ENCODE assay signal across 13 cellular contexts in the genomic region with DNA sequence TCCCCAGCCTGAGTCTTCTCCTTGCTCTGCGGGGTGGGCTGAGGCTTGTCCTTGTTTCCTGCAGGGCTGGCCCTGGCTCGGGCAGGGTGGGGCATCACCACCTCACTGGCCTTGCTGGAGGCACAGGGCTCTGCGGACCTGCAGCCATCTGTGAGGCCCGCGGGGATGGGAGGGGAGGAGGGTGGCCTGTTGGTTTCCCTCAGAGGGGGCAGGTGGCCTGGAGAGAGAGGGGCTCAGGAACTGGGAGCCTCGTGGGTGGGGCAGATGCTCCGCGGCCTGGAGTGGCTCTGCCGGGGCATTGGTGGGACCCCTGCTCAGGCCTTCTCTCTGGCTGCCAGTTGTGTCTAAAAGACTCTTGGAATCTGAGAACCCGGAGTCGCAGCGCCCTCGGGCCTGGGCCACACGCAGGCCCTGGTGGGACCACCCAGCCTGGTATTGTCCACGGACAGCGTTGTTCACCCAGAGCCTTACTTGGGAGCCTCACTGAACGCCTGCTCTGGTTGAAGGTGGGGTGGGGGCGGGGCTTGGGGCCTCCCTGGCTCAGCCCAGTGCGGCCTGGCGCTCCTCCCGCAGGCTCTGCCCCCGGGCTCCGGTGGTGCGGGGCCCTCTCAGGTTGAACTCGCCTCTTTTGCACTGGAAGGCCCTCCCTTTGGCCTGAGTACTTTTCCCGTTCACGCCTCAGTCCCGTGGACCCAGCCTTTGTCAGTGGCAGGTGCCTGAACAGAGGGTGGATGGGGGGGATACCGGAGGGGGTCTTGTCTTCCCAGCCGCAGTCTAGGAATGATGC.
DNase-seq lines count a peak whose midpoint lies in the region; TF ChIP-seq lines count a peak whose summit lies in the region.
"Had no signal": no experiment of that assay in that cellular context is flagged by ENCODE, and none has a peak within 500 bp of the region (broad histone marks: within the 10 kb centered on the region; RNA-seq: fewer than 3 reads in every experiment).

No MANE protein-coding gene starts in this region.

- TF ChIP-seq CTCF in endodermal cell (conservative IDR thresholded peaks at IDR 0.05) = no peak
- no peak for TF ChIP-seq CTCF in nephron progenitor cell (IDR thresholded peaks at IDR 0.05)
- no peak for TF ChIP-seq CTCF in tibial nerve (IDR thresholded peaks at IDR 0.05)

- H3K36me3 Mint-ChIP-seq in endodermal cell (ENCODE audit: low read depth) = peaks cover 24% of the 10 kb centered on the region
- peaks cover 4% of the 10 kb centered on the region for H3K36me3 Mint-ChIP-seq in nephron progenitor cell (ENCODE audit: low read depth)

- DNase-seq in SJSA1 (ENCODE audit: low read depth in 1 of 2, low spot score in 2 of 2) (peak; percentile 89 to 95), endodermal cell (no peak), nephron progenitor cell (peak; percentile 53), tibial nerve (ENCODE audit: low spot score in 2 of 2) (no peak), islet precursor cell (no peak), MG63 (no peak), DMS53 treated with DMSO at 0.1 percent for 48 hours (lab: John Stamatoyannopoulos, UW; ENCODE audit: unreplicated experiment) (no peak)
- DNase-seq: activated naive CD4-positive, alpha-beta T cell treated with anti-CD3 and anti-CD28 coated beads, Interleukin-2, amount 50 U/mL, for 16 hours; CD4-positive, CD25-positive, alpha-beta regulatory T cell; central memory CD4-positive, alpha-beta T cell; MV-4-11; NCI-H2227 treated with DMSO at 0.1 percent for 48 hours; PC-3 had no signal

- H3K4me3 ChIP-seq in SJSA1 = no peak overlapping the region
- H3K4me3 ChIP-seq in endodermal cell (ENCODE audit: low read length) = no peak overlapping the region
- no peak overlapping the region for H3K4me3 ChIP-seq in tibial nerve
- no peak overlapping the region for H3K4me3 ChIP-seq in MG63

- H3K27me3 ChIP-seq in SJSA1 (replicated peaks) (no peaks in the 10 kb centered on the region), endodermal cell (ENCODE audit: control insufficient read depth, insufficient read depth, low read length, poor library complexity, severe bottlenecking) (no peaks in the 10 kb centered on the region), tibial nerve (no peaks in the 10 kb centered on the region), MG63 (no peaks in the 10 kb centered on the region)

- 90 to 91% methylated on average over 16 to 30 of the region's 30 CpGs for WGBS in endodermal cell (ENCODE audit: insufficient coverage in 1 of 2, insufficient read length in 1 of 2), 2 experiments
- 41 to 50% methylated on average over 26 of the region's 30 CpGs for WGBS in tibial nerve, 2 donors

- peak in 1 of 2 donors; percentile 13 for TF ChIP-seq EP300 in tibial nerve (IDR thresholded peaks at IDR 0.05)

- no peak overlapping the region for H3K9ac ChIP-seq in endodermal cell (ENCODE audit: extremely low read depth, low read length, poor library complexity, severe bottlenecking)

- H3K36me3 ChIP-seq in SJSA1 (peaks cover 23% of the 10 kb centered on the region), endodermal cell (ENCODE audit: control insufficient read depth, insufficient read depth, low read length) (peaks cover 14% of the 10 kb centered on the region), tibial nerve (peaks cover 0 to 14% (median 0%) of the 10 kb centered on the region in 3 donors), MG63 (peaks cover 29% of the 10 kb centered on the region)

- no peaks in the 10 kb centered on the region for H3K9me3 ChIP-seq in SJSA1 (replicated peaks)
- H3K9me3 ChIP-seq in endodermal cell (ENCODE audit: control insufficient read depth, low read length) = no peaks in the 10 kb centered on the region
- H3K9me3 ChIP-seq in tibial nerve = no peaks in the 10 kb centered on the region
- no peaks in the 10 kb centered on the region for H3K9me3 ChIP-seq in MG63

- H3K4me1 Mint-ChIP-seq in endodermal cell (no peaks in the 10 kb centered on the region), nephron progenitor cell (peaks cover 57% of the 10 kb centered on the region)

- no peak overlapping the region for H3K27ac Mint-ChIP-seq in endodermal cell
- H3K27ac Mint-ChIP-seq in nephron progenitor cell = no peak overlapping the region
- H3K27ac Mint-ChIP-seq: CD4-positive, CD25-positive, alpha-beta regulatory T cell had no signal

- H3K27me3 Mint-ChIP-seq in endodermal cell (ENCODE audit: insufficient read depth) (no peaks in the 10 kb centered on the region), nephron progenitor cell (ENCODE audit: low read depth, poor library complexity) (peaks cover 3% of the 10 kb centered on the region)
- H3K27me3 Mint-ChIP-seq: CD4-positive, CD25-positive, alpha-beta regulatory T cell had no signal

- H3K27ac ChIP-seq in SJSA1 = peak overlapping the region; percentile 79
- peak overlapping the region; percentile 57 for H3K27ac ChIP-seq in endodermal cell (ENCODE audit: low read depth, low read length)
- peak overlapping the region; percentile 85 to 96 (median 90) for H3K27ac ChIP-seq in tibial nerve

- TF ChIP-seq POLR2A in tibial nerve (IDR thresholded peaks at IDR 0.05) = no peak

- H3K4me1 ChIP-seq in SJSA1 (replicated peaks) = peaks cover 74% of the 10 kb centered on the region
- H3K4me1 ChIP-seq in endodermal cell (ENCODE audit: control insufficient read depth, insufficient read depth, low read length) = no peaks in the 10 kb centered on the region
- peaks cover 6 to 90% (median 71%) of the 10 kb centered on the region in 4 donors for H3K4me1 ChIP-seq in tibial nerve

- no peak overlapping the region for H3K4me3 Mint-ChIP-seq in endodermal cell
- H3K4me3 Mint-ChIP-seq in nephron progenitor cell = no peak overlapping the region
- H3K4me3 Mint-ChIP-seq: CD4-positive, CD25-positive, alpha-beta regulatory T cell had no signal

- no peaks in the 10 kb centered on the region for H3K9me3 Mint-ChIP-seq in endodermal cell
- no peaks in the 10 kb centered on the region for H3K9me3 Mint-ChIP-seq in nephron progenitor cell
- H3K9me3 Mint-ChIP-seq: CD4-positive, CD25-positive, alpha-beta regulatory T cell had no signal

Comparison
In these comparisons a context has a peak if more than half of its experiments do, and no peak if none do; other contexts are left out.
1. DNase-seq: peak in SJSA1 (2 of 2) and nephron progenitor cell (single experiment); none in endodermal cell (single experiment), tibial nerve (0 of 2), islet precursor cell (single experiment), MG63 (single experiment) and DMS53 treated with DMSO at 0.1 percent for 48 hours (single experiment).
2. Peak in every context shown above with its lines, with median percentiles within 50 percentile points of each other: H3K27ac ChIP-seq.